ENCODE assay signal across 1 cellular context in genomic region chr4:110245567-110245966, GRCh38.
TF ChIP-seq lines count a peak whose summit lies in the region.

No MANE protein-coding gene starts in this region.

TF ChIP-seq in H1, 55 proteins besides CTCF, POLR2A, EP300 and RAD21:
- TF ChIP-seq TAF7 (optimal IDR thresholded peaks at IDR 0.05; ENCODE audit: borderline replicate concordance, low read depth, low read length) (no peak), ASH2L (IDR thresholded peaks at IDR 0.05; ENCODE audit: low read length) (no peak), SUZ12 (IDR thresholded peaks at IDR 0.05; ENCODE audit: low read length) (no peak), FOSL1 (IDR thresholded peaks at IDR 0.05; ENCODE audit: insufficient read depth, low read depth, low read length) (no peak), ATF2 (IDR thresholded peaks at IDR 0.05; ENCODE audit: low read length) (no peak), PHF8 (conservative IDR thresholded peaks at IDR 0.05; ENCODE audit: low read depth, low read length) (no peak), JUND (IDR thresholded peaks at IDR 0.05; ENCODE audit: low read length) (no peak), YY1 (IDR thresholded peaks at IDR 0.05; ENCODE audit: low read depth, low read length) (no peak), SIRT6 (IDR thresholded peaks at IDR 0.05; ENCODE audit: low read length) (no peak), MAX (IDR thresholded peaks at IDR 0.05) (no peak), POU5F1 (IDR thresholded peaks at IDR 0.05; ENCODE audit: low read depth, low read length) (no peak), SIX5 (IDR thresholded peaks at IDR 0.05; ENCODE audit: low read depth, low read length) (no peak), NRF1 (IDR thresholded peaks at IDR 0.05; ENCODE audit: low read depth, low read length) (no peak), CHD1 (IDR thresholded peaks at IDR 0.05; ENCODE audit: low read depth, low read length) (no peak), POLR2AphosphoS5 (IDR thresholded peaks at IDR 0.05; ENCODE audit: low read depth, low read length) (no peak), SP2 (IDR thresholded peaks at IDR 0.05; ENCODE audit: low read length) (no peak), KDM1A (IDR thresholded peaks at IDR 0.05; ENCODE audit: borderline replicate concordance, low read length) (no peak)
